In genomic region chr7:19700936-19701335, GRCh38 we compare ENCODE assay signal across 14 cellular contexts. TPM values are rescaled to one million over a fixed set of nuclear protein-coding genes. Genes with fewer than 3 reads are reported as not detected.
DNase-seq lines count a peak whose midpoint lies in the region; ATAC-seq and TF ChIP-seq lines count a peak whose summit lies in the region.
"Had no signal": no experiment of that assay in that cellular context is flagged by ENCODE, and none has a peak within 500 bp of the region (broad histone marks: within the 10 kb centered on the region; RNA-seq: fewer than 3 reads in every experiment).

No MANE protein-coding gene starts in this region.

- peak overlapping the region; percentile 15; the same call in 1 of the 2 replicates for H3K27ac ChIP-seq in SK-N-MC
- H3K27ac ChIP-seq in hepatocyte, result peak overlapping the region; percentile 4
- H3K27ac ChIP-seq: A549, HL-60 had no signal

- H4K20me1 ChIP-seq in hepatocyte (ENCODE audit: insufficient read depth, poor library complexity, severe bottlenecking), result no peaks in the 10 kb centered on the region

- DNase-seq in LNCaP clone FGC (ENCODE audit: low read depth), result peak; percentile 91
- no peak for DNase-seq in SK-N-MC (ENCODE audit: low read depth, low spot score)
- DNase-seq in hepatocyte (ENCODE audit: low spot score), result no peak
- no peak for DNase-seq in stimulated activated CD4-positive, alpha-beta T cell treated with anti-CD3 and anti-CD28 coated beads, Interleukin-12 subunit alpha, Interleukin-12 subunit beta, amount 100 ng/mL, for 4 hours
- DNase-seq in stimulated activated naive CD8-positive, alpha-beta T cell treated with anti-CD3 and anti-CD28 coated beads, Interleukin-15, amount 100 ng/mL, for 72 hours, result no peak
- DNase-seq: AML-193; CD4-positive, alpha-beta T cell; DND-41; EL had no signal

- no peaks in the 10 kb centered on the region for H3K9me3 Mint-ChIP-seq in stimulated activated naive CD8-positive, alpha-beta T cell treated with anti-CD3 and anti-CD28 coated beads, Interleukin-15, amount 100 ng/mL, for 72 hours
- H3K9me3 Mint-ChIP-seq: CD4-positive, alpha-beta T cell had no signal

- TF ChIP-seq CTCF in LNCaP clone FGC (IDR thresholded peaks at IDR 0.05; ENCODE audit: control insufficient read depth, extremely low read depth, insufficient read depth) (no peak), hepatocyte (IDR thresholded peaks at IDR 0.05; ENCODE audit: poor library complexity) (no peak)

- peak overlapping the region; percentile 26 for H3K4me2 ChIP-seq in hepatocyte
- H3K4me2 ChIP-seq: A549 had no signal

- peaks cover 11% of the 10 kb centered on the region for H3K4me1 ChIP-seq in hepatocyte (ENCODE audit: insufficient read depth)

- H3K4me1 Mint-ChIP-seq in stimulated activated naive CD8-positive, alpha-beta T cell treated with anti-CD3 and anti-CD28 coated beads, Interleukin-15, amount 100 ng/mL, for 72 hours, result peaks cover 12% of the 10 kb centered on the region

- H3K9ac ChIP-seq in SK-N-MC (ENCODE audit: insufficient read length), result no peak overlapping the region

- H3K9me3 ChIP-seq in SK-N-MC (ENCODE audit: low read depth, low read length), result peaks cover 11% of the 10 kb centered on the region; the same call in 1 of the 2 replicates
- no peaks in the 10 kb centered on the region for H3K9me3 ChIP-seq in hepatocyte (ENCODE audit: low read depth)
- H3K9me3 ChIP-seq: A549, HAP-1 had no signal

- H3K9me2 ChIP-seq in hepatocyte (replicated peaks; ENCODE audit: insufficient read depth), result no peaks in the 10 kb centered on the region

- 54% methylated on average over 3 of the region's 3 CpGs for whole genome bisulfite sequencing in hepatocyte (ENCODE audit: low lambda C conversion rate, missing lambda C conversion rate)

- peak overlapping the region; percentile 44 for H3K4me3 ChIP-seq in LNCaP clone FGC (ENCODE audit: low read depth, low read length)
- no peak overlapping the region for H3K4me3 ChIP-seq in SK-N-MC
- H3K4me3 ChIP-seq in hepatocyte, result no peak overlapping the region
- H3K4me3 ChIP-seq: A549, GM12878, HAP-1 had no signal

- ATAC-seq in GM18858 (IDR thresholded peaks at IDR 0.05; ENCODE audit: unreplicated experiment), result no peak
- no peak for ATAC-seq in stimulated activated naive CD8-positive, alpha-beta T cell treated with anti-CD3 and anti-CD28 coated beads, Interleukin-15, amount 100 ng/mL, for 72 hours
- ATAC-seq: A549, GM12878 had no signal

- no peaks in the 10 kb centered on the region for H3K27me3 ChIP-seq in hepatocyte

- H3K27me3 Mint-ChIP-seq in stimulated activated naive CD8-positive, alpha-beta T cell treated with anti-CD3 and anti-CD28 coated beads, Interleukin-15, amount 100 ng/mL, for 72 hours, result no peaks in the 10 kb centered on the region
- H3K27me3 Mint-ChIP-seq: CD4-positive, alpha-beta T cell had no signal

- H3K79me2 ChIP-seq in hepatocyte, result peaks cover 34% of the 10 kb centered on the region

- H3K4me3 Mint-ChIP-seq in stimulated activated naive CD8-positive, alpha-beta T cell treated with anti-CD3 and anti-CD28 coated beads, Interleukin-15, amount 100 ng/mL, for 72 hours, result no peak overlapping the region
- H3K4me3 Mint-ChIP-seq: CD4-positive, alpha-beta T cell had no signal

- no peak overlapping the region for H2AFZ ChIP-seq in hepatocyte

- H3K36me3 ChIP-seq in SK-N-MC (ENCODE audit: insufficient read depth, low read length) (peaks cover 94% of the 10 kb centered on the region), hepatocyte (replicated peaks; ENCODE audit: insufficient read depth, low read depth) (no peaks in the 10 kb centered on the region)

- H3K27ac Mint-ChIP-seq in stimulated activated naive CD8-positive, alpha-beta T cell treated with anti-CD3 and anti-CD28 coated beads, Interleukin-15, amount 100 ng/mL, for 72 hours, result no peak overlapping the region
- H3K27ac Mint-ChIP-seq: CD4-positive, alpha-beta T cell had no signal

RNA-seq across cellular contexts. Expression of gene POLR1F, which starts 7.9 kb away (rescaled TPM):
- total RNA-seq in hepatocyte, result 14.4 and 18.8 TPM in 2 replicates
- polyA plus RNA-seq in hepatocyte, result 17.2 and 19.3 TPM in 2 replicates
